In the genomic region with DNA sequence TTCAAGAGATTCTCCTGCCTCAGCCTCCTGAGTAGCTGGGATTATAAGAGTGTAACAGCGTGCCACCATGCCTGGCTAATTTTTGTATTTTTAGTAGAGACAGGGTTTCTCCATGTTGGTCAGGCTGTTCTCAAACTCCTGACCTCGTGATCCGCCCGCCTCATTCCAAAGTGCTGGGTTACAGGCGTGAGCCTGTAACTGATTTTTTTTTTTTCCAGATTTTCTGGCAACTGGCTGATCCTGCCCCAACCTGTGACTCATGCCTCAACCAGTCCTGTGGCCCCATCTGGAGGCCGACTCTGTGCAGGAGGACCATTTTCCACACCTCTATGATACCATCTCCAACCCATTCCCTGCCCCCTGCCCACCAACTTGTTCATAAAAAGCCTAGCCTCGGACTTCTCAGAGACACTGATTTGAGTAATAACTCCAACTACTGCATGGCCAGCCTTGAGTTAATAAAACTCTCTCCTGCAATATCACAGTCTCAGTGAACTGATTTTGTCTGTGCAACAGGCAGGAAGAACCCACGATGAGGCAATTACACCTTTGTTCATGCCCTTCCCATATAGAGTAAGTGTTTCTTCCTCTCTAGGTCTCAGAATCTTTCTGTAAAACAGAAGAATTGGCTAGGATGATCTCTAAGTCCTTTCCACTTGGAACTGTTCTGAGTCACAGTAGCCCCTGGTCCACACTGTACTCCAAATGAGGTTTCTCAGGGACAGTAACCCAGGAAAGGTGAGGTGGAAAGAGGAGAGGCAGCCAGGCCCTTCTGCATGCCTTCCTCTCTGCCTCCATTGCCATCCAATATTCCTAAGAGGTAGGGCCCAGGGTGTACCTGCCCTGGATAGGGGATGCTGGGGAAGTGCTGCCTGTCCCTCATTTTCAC, we compare ENCODE assay signal across 1 cellular context.
TF ChIP-seq lines count a peak whose summit lies in the region.

No MANE protein-coding gene starts in this region.

TF ChIP-seq in HepG2, 621 proteins besides CTCF, POLR2A, EP300 and RAD21 (continued from another document and continues in another):
- TF ChIP-seq THRA (CRISPR knock-in tag; IDR thresholded peaks at IDR 0.05; ENCODE audit: borderline replicate concordance) (no peak), ZNF564 (CRISPR knock-in tag; IDR thresholded peaks at IDR 0.05) (no peak), NFE2L2 (IDR thresholded peaks at IDR 0.05; ENCODE audit: low read length) (no peak), ZFP1 (CRISPR knock-in tag; IDR thresholded peaks at IDR 0.05) (no peak), ZNF275 (CRISPR knock-in tag; IDR thresholded peaks at IDR 0.05; ENCODE audit: borderline replicate concordance) (no peak), HNRNPUL1 (IDR thresholded peaks at IDR 0.05; ENCODE audit: low read depth, low read length) (no peak), MED8 (CRISPR knock-in tag; IDR thresholded peaks at IDR 0.05; ENCODE audit: insufficient replicate concordance) (no peak), SIX1 (CRISPR knock-in tag; IDR thresholded peaks at IDR 0.05; ENCODE audit: borderline replicate concordance) (no peak), ZSCAN9 (CRISPR knock-in tag; IDR thresholded peaks at IDR 0.05; ENCODE audit: borderline replicate concordance) (peak; percentile 48; the same call in 1 of the 2 replicates), CBX1 (IDR thresholded peaks at IDR 0.05; ENCODE audit: low read depth) (no peak), ZNF367 (CRISPR knock-in tag; IDR thresholded peaks at IDR 0.05; ENCODE audit: borderline replicate concordance) (no peak), NR2F1 (CRISPR knock-in tag; IDR thresholded peaks at IDR 0.05) (no peak), PATZ1 (CRISPR knock-in tag; IDR thresholded peaks at IDR 0.05) (no peak; the same call in 1 of the 2 replicates), PPARG (CRISPR knock-in tag; conservative IDR thresholded peaks at IDR 0.05) (0 out of 2 replicates have a peak, but pooled peaks have one; percentile 36), CEBPB (IDR thresholded peaks at IDR 0.05; ENCODE audit: borderline replicate concordance, low read depth, low read length) (no peak), ZNF468 (CRISPR knock-in tag; IDR thresholded peaks at IDR 0.05) (no peak), SMAD3 (CRISPR knock-in tag; IDR thresholded peaks at IDR 0.05) (0 out of 2 replicates have a peak, but pooled peaks have one; percentile 49), ZNF619 (CRISPR knock-in tag; IDR thresholded peaks at IDR 0.05) (no peak), GATAD2A (CRISPR knock-in tag; IDR thresholded peaks at IDR 0.05) (0 out of 2 replicates have a peak, but pooled peaks have one; percentile 16), CCAR2 (optimal IDR thresholded peaks at IDR 0.05; ENCODE audit: low read depth, low read length) (no peak), ARHGAP35 (CRISPR knock-in tag; IDR thresholded peaks at IDR 0.05; ENCODE audit: borderline replicate concordance) (no peak), SRY (CRISPR knock-in tag; IDR thresholded peaks at IDR 0.05) (no peak), ZNF562 (CRISPR knock-in tag; IDR thresholded peaks at IDR 0.05; ENCODE audit: borderline replicate concordance) (no peak), ZNF382 (CRISPR knock-in tag; IDR thresholded peaks at IDR 0.05; ENCODE audit: borderline replicate concordance) (no peak), ZNF329 (CRISPR knock-in tag; IDR thresholded peaks at IDR 0.05; ENCODE audit: low read depth) (no peak), NR2F2 (IDR thresholded peaks at IDR 0.05; ENCODE audit: borderline replicate concordance, low read depth) (no peak), ZNF251 (CRISPR knock-in tag; IDR thresholded peaks at IDR 0.05) (no peak), GTF2F1 (IDR thresholded peaks at IDR 0.05; ENCODE audit: low read length) (no peak)
- TF ChIP-seq, protein P1, sequence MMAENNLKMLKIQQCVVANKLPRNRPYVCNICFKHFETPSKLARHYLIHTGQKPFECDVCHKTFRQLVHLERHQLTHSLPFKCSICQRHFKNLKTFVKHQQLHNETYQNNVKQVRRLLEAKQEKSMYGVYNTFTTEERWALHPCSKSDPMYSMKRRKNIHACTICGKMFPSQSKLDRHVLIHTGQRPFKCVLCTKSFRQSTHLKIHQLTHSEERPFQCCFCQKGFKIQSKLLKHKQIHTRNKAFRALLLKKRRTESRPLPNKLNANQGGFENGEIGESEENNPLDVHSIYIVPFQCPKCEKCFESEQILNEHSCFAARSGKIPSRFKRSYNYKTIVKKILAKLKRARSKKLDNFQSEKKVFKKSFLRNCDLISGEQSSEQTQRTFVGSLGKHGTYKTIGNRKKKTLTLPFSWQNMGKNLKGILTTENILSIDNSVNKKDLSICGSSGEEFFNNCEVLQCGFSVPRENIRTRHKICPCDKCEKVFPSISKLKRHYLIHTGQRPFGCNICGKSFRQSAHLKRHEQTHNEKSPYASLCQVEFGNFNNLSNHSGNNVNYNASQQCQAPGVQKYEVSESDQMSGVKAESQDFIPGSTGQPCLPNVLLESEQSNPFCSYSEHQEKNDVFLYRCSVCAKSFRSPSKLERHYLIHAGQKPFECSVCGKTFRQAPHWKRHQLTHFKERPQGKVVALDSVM (CRISPR knock-in tag; IDR thresholded peaks at IDR 0.05), result peak; percentile 46; the same call in 1 of the 2 replicates
- TF ChIP-seq, protein P2, sequence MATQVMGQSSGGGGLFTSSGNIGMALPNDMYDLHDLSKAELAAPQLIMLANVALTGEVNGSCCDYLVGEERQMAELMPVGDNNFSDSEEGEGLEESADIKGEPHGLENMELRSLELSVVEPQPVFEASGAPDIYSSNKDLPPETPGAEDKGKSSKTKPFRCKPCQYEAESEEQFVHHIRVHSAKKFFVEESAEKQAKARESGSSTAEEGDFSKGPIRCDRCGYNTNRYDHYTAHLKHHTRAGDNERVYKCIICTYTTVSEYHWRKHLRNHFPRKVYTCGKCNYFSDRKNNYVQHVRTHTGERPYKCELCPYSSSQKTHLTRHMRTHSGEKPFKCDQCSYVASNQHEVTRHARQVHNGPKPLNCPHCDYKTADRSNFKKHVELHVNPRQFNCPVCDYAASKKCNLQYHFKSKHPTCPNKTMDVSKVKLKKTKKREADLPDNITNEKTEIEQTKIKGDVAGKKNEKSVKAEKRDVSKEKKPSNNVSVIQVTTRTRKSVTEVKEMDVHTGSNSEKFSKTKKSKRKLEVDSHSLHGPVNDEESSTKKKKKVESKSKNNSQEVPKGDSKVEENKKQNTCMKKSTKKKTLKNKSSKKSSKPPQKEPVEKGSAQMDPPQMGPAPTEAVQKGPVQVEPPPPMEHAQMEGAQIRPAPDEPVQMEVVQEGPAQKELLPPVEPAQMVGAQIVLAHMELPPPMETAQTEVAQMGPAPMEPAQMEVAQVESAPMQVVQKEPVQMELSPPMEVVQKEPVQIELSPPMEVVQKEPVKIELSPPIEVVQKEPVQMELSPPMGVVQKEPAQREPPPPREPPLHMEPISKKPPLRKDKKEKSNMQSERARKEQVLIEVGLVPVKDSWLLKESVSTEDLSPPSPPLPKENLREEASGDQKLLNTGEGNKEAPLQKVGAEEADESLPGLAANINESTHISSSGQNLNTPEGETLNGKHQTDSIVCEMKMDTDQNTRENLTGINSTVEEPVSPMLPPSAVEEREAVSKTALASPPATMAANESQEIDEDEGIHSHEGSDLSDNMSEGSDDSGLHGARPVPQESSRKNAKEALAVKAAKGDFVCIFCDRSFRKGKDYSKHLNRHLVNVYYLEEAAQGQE (IDR thresholded peaks at IDR 0.05; ENCODE audit: borderline replicate concordance in 1 of 2, low read depth in 1 of 2, low read length in 2 of 2), result no peak
- TF ChIP-seq, protein P3, sequence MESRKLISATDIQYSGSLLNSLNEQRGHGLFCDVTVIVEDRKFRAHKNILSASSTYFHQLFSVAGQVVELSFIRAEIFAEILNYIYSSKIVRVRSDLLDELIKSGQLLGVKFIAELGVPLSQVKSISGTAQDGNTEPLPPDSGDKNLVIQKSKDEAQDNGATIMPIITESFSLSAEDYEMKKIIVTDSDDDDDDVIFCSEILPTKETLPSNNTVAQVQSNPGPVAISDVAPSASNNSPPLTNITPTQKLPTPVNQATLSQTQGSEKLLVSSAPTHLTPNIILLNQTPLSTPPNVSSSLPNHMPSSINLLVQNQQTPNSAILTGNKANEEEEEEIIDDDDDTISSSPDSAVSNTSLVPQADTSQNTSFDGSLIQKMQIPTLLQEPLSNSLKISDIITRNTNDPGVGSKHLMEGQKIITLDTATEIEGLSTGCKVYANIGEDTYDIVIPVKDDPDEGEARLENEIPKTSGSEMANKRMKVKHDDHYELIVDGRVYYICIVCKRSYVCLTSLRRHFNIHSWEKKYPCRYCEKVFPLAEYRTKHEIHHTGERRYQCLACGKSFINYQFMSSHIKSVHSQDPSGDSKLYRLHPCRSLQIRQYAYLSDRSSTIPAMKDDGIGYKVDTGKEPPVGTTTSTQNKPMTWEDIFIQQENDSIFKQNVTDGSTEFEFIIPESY (CRISPR knock-in tag; IDR thresholded peaks at IDR 0.05), result 0 out of 2 replicates have a peak, but pooled peaks have one; percentile 22
- TF ChIP-seq, protein P4, sequence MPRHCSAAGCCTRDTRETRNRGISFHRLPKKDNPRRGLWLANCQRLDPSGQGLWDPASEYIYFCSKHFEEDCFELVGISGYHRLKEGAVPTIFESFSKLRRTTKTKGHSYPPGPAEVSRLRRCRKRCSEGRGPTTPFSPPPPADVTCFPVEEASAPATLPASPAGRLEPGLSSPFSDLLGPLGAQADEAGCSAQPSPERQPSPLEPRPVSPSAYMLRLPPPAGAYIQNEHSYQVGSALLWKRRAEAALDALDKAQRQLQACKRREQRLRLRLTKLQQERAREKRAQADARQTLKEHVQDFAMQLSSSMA (CRISPR knock-in tag; IDR thresholded peaks at IDR 0.05), result no peak
- TF ChIP-seq, protein P5, sequence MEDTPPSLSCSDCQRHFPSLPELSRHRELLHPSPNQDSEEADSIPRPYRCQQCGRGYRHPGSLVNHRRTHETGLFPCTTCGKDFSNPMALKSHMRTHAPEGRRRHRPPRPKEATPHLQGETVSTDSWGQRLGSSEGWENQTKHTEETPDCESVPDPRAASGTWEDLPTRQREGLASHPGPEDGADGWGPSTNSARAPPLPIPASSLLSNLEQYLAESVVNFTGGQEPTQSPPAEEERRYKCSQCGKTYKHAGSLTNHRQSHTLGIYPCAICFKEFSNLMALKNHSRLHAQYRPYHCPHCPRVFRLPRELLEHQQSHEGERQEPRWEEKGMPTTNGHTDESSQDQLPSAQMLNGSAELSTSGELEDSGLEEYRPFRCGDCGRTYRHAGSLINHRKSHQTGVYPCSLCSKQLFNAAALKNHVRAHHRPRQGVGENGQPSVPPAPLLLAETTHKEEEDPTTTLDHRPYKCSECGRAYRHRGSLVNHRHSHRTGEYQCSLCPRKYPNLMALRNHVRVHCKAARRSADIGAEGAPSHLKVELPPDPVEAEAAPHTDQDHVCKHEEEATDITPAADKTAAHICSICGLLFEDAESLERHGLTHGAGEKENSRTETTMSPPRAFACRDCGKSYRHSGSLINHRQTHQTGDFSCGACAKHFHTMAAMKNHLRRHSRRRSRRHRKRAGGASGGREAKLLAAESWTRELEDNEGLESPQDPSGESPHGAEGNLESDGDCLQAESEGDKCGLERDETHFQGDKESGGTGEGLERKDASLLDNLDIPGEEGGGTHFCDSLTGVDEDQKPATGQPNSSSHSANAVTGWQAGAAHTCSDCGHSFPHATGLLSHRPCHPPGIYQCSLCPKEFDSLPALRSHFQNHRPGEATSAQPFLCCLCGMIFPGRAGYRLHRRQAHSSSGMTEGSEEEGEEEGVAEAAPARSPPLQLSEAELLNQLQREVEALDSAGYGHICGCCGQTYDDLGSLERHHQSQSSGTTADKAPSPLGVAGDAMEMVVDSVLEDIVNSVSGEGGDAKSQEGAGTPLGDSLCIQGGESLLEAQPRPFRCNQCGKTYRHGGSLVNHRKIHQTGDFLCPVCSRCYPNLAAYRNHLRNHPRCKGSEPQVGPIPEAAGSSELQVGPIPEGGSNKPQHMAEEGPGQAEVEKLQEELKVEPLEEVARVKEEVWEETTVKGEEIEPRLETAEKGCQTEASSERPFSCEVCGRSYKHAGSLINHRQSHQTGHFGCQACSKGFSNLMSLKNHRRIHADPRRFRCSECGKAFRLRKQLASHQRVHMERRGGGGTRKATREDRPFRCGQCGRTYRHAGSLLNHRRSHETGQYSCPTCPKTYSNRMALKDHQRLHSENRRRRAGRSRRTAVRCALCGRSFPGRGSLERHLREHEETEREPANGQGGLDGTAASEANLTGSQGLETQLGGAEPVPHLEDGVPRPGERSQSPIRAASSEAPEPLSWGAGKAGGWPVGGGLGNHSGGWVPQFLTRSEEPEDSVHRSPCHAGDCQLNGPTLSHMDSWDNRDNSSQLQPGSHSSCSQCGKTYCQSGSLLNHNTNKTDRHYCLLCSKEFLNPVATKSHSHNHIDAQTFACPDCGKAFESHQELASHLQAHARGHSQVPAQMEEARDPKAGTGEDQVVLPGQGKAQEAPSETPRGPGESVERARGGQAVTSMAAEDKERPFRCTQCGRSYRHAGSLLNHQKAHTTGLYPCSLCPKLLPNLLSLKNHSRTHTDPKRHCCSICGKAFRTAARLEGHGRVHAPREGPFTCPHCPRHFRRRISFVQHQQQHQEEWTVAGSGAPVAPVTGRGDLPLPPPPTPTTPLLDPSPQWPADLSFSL (CRISPR knock-in tag; IDR thresholded peaks at IDR 0.05), result no peak
- TF ChIP-seq, protein P6, sequence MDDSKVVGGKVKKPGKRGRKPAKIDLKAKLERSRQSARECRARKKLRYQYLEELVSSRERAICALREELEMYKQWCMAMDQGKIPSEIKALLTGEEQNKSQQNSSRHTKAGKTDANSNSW (CRISPR knock-in tag; IDR thresholded peaks at IDR 0.05; ENCODE audit: borderline replicate concordance), result no peak
